1 cellular context compared by ENCODE assay signal in the genomic region with DNA sequence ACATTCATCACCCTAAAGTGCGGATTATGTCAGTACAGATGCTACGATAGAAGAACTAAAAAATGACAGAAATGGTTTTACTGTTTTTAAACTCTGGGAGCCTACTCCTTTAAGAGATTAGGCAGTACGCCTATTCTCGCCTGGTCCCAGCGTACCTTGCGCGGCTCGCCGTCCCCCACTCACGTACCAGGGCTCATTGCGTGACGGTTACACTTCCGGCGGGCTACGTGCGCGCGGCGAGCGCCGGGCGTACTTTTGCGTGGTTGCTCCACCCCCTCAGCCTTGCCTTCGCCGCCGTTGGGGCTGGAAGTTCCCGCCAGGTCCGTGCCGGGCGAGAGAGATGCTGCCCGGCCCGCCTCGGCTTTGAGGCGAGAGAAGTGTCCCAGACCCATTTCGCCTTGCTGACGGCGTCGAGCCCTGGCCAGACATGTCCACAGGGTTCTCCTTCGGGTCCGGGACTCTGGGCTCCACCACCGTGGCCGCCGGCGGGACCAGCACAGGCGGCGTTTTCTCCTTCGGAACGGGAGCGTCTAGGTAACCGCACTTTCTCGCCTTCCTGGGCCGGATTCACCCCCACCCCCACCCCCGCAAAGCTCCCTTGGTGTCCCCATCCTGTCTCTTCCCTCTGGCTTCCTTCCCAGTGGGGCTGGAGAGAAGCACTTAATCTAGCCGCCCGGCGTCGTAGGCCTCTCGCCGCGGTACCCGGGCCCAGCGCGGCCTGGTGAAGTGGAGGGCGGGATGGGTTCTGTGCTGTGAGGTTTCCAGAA.
TF ChIP-seq lines count a peak whose summit lies in the region.

A gene with protein sequence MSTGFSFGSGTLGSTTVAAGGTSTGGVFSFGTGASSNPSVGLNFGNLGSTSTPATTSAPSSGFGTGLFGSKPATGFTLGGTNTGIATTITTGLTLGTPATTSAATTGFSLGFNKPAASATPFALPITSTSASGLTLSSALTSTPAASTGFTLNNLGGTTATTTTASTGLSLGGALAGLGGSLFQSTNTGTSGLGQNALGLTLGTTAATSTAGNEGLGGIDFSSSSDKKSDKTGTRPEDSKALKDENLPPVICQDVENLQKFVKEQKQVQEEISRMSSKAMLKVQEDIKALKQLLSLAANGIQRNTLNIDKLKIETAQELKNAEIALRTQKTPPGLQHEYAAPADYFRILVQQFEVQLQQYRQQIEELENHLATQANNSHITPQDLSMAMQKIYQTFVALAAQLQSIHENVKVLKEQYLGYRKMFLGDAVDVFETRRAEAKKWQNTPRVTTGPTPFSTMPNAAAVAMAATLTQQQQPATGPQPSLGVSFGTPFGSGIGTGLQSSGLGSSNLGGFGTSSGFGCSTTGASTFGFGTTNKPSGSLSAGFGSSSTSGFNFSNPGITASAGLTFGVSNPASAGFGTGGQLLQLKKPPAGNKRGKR (plus strand): TSS at position 279 of the 767 bp plus-strand sequence. CDS start 149 bp downstream, at position 428.

TF ChIP-seq in K562, 482 proteins besides CTCF, POLR2A, EP300 and RAD21 (continued from another document and continues in another):
- TF ChIP-seq, protein P1, sequence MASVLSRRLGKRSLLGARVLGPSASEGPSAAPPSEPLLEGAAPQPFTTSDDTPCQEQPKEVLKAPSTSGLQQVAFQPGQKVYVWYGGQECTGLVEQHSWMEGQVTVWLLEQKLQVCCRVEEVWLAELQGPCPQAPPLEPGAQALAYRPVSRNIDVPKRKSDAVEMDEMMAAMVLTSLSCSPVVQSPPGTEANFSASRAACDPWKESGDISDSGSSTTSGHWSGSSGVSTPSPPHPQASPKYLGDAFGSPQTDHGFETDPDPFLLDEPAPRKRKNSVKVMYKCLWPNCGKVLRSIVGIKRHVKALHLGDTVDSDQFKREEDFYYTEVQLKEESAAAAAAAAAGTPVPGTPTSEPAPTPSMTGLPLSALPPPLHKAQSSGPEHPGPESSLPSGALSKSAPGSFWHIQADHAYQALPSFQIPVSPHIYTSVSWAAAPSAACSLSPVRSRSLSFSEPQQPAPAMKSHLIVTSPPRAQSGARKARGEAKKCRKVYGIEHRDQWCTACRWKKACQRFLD (CRISPR knock-in tag; IDR thresholded peaks at IDR 0.05) = no peak
- TF ChIP-seq, protein P2, sequence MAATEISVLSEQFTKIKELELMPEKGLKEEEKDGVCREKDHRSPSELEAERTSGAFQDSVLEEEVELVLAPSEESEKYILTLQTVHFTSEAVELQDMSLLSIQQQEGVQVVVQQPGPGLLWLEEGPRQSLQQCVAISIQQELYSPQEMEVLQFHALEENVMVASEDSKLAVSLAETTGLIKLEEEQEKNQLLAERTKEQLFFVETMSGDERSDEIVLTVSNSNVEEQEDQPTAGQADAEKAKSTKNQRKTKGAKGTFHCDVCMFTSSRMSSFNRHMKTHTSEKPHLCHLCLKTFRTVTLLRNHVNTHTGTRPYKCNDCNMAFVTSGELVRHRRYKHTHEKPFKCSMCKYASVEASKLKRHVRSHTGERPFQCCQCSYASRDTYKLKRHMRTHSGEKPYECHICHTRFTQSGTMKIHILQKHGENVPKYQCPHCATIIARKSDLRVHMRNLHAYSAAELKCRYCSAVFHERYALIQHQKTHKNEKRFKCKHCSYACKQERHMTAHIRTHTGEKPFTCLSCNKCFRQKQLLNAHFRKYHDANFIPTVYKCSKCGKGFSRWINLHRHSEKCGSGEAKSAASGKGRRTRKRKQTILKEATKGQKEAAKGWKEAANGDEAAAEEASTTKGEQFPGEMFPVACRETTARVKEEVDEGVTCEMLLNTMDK (IDR thresholded peaks at IDR 0.05; ENCODE audit: borderline replicate concordance, insufficient read depth, low read depth, low read length, poor library complexity, severe bottlenecking) = no peak
- no peak for TF ChIP-seq NR1H2 (CRISPR knock-in tag; IDR thresholded peaks at IDR 0.05)
- TF ChIP-seq KAT8 (IDR thresholded peaks at IDR 0.05; ENCODE audit: low read depth) = no peak
- TF ChIP-seq DACH1 (IDR thresholded peaks at IDR 0.05; ENCODE audit: partially characterized antibody) = no peak
- TF ChIP-seq, protein P3, sequence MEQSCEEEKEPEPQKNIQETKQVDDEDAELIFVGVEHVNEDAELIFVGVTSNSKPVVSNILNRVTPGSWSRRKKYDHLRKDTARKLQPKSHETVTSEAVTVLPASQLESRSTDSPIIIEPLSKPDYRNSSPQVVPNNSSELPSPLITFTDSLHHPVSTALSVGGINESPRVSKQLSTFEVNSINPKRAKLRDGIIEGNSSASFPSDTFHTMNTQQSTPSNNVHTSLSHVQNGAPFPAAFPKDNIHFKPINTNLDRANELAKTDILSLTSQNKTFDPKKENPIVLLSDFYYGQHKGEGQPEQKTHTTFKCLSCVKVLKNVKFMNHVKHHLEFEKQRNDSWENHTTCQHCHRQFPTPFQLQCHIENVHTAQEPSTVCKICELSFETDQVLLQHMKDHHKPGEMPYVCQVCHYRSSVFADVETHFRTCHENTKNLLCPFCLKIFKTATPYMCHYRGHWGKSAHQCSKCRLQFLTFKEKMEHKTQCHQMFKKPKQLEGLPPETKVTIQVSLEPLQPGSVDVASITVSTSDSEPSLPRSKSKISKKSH (CRISPR knock-in tag; IDR thresholded peaks at IDR 0.05) = no peak
- no peak for TF ChIP-seq CBX2 (IDR thresholded peaks at IDR 0.05; ENCODE audit: insufficient read depth, low read length, poor library complexity, severe bottlenecking)
- no peak for TF ChIP-seq HNRNPUL1 (IDR thresholded peaks at IDR 0.05; ENCODE audit: low read length)
- TF ChIP-seq KAT2B (IDR thresholded peaks at IDR 0.05; ENCODE audit: low read depth, low read length) = no peak
- TF ChIP-seq CBX3 (IDR thresholded peaks at IDR 0.05; ENCODE audit: borderline replicate concordance in 1 of 2, low read length in 2 of 2) = no peak
- TF ChIP-seq, protein P4, sequence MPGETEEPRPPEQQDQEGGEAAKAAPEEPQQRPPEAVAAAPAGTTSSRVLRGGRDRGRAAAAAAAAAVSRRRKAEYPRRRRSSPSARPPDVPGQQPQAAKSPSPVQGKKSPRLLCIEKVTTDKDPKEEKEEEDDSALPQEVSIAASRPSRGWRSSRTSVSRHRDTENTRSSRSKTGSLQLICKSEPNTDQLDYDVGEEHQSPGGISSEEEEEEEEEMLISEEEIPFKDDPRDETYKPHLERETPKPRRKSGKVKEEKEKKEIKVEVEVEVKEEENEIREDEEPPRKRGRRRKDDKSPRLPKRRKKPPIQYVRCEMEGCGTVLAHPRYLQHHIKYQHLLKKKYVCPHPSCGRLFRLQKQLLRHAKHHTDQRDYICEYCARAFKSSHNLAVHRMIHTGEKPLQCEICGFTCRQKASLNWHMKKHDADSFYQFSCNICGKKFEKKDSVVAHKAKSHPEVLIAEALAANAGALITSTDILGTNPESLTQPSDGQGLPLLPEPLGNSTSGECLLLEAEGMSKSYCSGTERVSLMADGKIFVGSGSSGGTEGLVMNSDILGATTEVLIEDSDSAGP (CRISPR knock-in tag; IDR thresholded peaks at IDR 0.05) = peak; percentile 94
- no peak for TF ChIP-seq MAFF (IDR thresholded peaks at IDR 0.05; ENCODE audit: low read length)
- peak in 2 of 3 experiments; percentile 11 to 53 for TF ChIP-seq YY1 (IDR thresholded peaks at IDR 0.05; ENCODE audit: borderline replicate concordance in 1 of 3, control insufficient read depth in 1 of 3, extremely low read depth in 1 of 3, insufficient read depth in 3 of 3, insufficient read length in 1 of 3, insufficient replicate concordance in 2 of 3, low read depth in 1 of 3, low read length in 2 of 3)
- no peak for TF ChIP-seq ILK (tag; IDR thresholded peaks at IDR 0.05; ENCODE audit: borderline replicate concordance, low read depth)
- TF ChIP-seq, protein P5, sequence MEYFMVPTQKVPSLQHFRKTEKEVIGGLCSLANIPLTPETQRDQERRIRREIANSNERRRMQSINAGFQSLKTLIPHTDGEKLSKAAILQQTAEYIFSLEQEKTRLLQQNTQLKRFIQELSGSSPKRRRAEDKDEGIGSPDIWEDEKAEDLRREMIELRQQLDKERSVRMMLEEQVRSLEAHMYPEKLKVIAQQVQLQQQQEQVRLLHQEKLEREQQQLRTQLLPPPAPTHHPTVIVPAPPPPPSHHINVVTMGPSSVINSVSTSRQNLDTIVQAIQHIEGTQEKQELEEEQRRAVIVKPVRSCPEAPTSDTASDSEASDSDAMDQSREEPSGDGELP (CRISPR knock-in tag; IDR thresholded peaks at IDR 0.05; ENCODE audit: borderline replicate concordance) = peak; percentile 63
- TF ChIP-seq MXI1 (IDR thresholded peaks at IDR 0.05; ENCODE audit: low read depth, low read length) = no peak
- TF ChIP-seq, protein P6, sequence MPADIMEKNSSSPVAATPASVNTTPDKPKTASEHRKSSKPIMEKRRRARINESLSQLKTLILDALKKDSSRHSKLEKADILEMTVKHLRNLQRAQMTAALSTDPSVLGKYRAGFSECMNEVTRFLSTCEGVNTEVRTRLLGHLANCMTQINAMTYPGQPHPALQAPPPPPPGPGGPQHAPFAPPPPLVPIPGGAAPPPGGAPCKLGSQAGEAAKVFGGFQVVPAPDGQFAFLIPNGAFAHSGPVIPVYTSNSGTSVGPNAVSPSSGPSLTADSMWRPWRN (IDR thresholded peaks at IDR 0.05; ENCODE audit: low read depth) = peak; percentile 82
- peak; percentile 71 for TF ChIP-seq TBP (optimal IDR thresholded peaks at IDR 0.05; ENCODE audit: low read depth, low read length)
- peak; percentile 80 for TF ChIP-seq ETV1 (tag; conservative IDR thresholded peaks at IDR 0.05; ENCODE audit: low read depth)
- TF ChIP-seq RNF2 (IDR thresholded peaks at IDR 0.05) = 0 out of 2 replicates have a peak, but pooled peaks have one; percentile 58
- no peak for TF ChIP-seq SMAD3 (CRISPR knock-in tag; conservative IDR thresholded peaks at IDR 0.05)
- no peak for TF ChIP-seq NR2C2 (CRISPR knock-in tag; IDR thresholded peaks at IDR 0.05)
- peak; percentile 33; the same call in 1 of the 2 replicates for TF ChIP-seq NR2C2 (tag; IDR thresholded peaks at IDR 0.05)
- TF ChIP-seq, protein P7, sequence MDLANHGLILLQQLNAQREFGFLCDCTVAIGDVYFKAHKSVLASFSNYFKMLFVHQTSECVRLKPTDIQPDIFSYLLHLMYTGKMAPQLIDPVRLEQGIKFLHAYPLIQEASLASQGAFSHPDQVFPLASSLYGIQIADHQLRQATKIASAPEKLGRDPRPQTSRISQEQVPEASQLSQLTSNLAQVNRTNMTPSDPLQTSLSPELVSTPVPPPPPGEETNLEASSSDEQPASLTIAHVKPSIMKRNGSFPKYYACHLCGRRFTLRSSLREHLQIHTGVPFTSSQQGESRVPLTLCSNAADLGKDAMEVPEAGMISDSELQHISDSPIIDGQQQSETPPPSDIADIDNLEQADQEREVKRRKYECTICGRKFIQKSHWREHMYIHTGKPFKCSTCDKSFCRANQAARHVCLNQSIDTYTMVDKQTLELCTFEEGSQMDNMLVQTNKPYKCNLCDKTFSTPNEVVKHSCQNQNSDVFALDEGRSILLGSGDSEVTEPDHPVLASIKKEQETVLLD (IDR thresholded peaks at IDR 0.05) = peak; percentile 94
- TF ChIP-seq POLR2AphosphoS5 (IDR thresholded peaks at IDR 0.05; ENCODE audit: control insufficient read depth, insufficient read depth, low read depth, low read length) = peak; percentile 73; the same call in 1 of the 2 replicates
- TF ChIP-seq RB1 (IDR thresholded peaks at IDR 0.05; ENCODE audit: low read depth) = peak; percentile 95
- no peak for TF ChIP-seq ZNF830 (CRISPR knock-in tag; IDR thresholded peaks at IDR 0.05)
- no peak for TF ChIP-seq ZFP1 (CRISPR knock-in tag; IDR thresholded peaks at IDR 0.05)
- TF ChIP-seq, protein P8, sequence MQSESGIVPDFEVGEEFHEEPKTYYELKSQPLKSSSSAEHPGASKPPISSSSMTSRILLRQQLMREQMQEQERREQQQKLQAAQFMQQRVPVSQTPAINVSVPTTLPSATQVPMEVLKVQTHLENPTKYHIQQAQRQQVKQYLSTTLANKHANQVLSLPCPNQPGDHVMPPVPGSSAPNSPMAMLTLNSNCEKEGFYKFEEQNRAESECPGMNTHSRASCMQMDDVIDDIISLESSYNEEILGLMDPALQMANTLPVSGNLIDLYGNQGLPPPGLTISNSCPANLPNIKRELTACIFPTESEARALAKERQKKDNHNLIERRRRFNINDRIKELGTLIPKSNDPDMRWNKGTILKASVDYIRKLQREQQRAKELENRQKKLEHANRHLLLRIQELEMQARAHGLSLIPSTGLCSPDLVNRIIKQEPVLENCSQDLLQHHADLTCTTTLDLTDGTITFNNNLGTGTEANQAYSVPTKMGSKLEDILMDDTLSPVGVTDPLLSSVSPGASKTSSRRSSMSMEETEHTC (IDR thresholded peaks at IDR 0.05) = 0 out of 2 replicates have a peak, but pooled peaks have one; percentile 5
- TF ChIP-seq ZBED1 (IDR thresholded peaks at IDR 0.05) = no peak
- TF ChIP-seq, protein P9, sequence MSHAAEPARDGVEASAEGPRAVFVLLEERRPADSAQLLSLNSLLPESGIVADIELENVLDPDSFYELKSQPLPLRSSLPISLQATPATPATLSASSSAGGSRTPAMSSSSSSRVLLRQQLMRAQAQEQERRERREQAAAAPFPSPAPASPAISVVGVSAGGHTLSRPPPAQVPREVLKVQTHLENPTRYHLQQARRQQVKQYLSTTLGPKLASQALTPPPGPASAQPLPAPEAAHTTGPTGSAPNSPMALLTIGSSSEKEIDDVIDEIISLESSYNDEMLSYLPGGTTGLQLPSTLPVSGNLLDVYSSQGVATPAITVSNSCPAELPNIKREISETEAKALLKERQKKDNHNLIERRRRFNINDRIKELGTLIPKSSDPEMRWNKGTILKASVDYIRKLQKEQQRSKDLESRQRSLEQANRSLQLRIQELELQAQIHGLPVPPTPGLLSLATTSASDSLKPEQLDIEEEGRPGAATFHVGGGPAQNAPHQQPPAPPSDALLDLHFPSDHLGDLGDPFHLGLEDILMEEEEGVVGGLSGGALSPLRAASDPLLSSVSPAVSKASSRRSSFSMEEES (CRISPR knock-in tag; IDR thresholded peaks at IDR 0.05) = no peak
- no peak for TF ChIP-seq NCOA1 (IDR thresholded peaks at IDR 0.05; ENCODE audit: low read depth)
- no peak for TF ChIP-seq ZFPM2 (CRISPR knock-in tag; IDR thresholded peaks at IDR 0.05)
- TF ChIP-seq JUN (IDR thresholded peaks at IDR 0.05; ENCODE audit: borderline replicate concordance, low read depth, low read length) = peak; percentile 43; the same call in 1 of the 2 replicates
- TF ChIP-seq JUN (CRISPR knock-in tag; IDR thresholded peaks at IDR 0.05; ENCODE audit: borderline replicate concordance) = no peak
- TF ChIP-seq CXXC5 (CRISPR knock-in tag; IDR thresholded peaks at IDR 0.05) = peak; percentile 95
- no peak for TF ChIP-seq ZNF431 (CRISPR knock-in tag; IDR thresholded peaks at IDR 0.05)
- TF ChIP-seq RHOXF2B (CRISPR knock-in tag; conservative IDR thresholded peaks at IDR 0.05) = no peak
- TF ChIP-seq, protein P10, sequence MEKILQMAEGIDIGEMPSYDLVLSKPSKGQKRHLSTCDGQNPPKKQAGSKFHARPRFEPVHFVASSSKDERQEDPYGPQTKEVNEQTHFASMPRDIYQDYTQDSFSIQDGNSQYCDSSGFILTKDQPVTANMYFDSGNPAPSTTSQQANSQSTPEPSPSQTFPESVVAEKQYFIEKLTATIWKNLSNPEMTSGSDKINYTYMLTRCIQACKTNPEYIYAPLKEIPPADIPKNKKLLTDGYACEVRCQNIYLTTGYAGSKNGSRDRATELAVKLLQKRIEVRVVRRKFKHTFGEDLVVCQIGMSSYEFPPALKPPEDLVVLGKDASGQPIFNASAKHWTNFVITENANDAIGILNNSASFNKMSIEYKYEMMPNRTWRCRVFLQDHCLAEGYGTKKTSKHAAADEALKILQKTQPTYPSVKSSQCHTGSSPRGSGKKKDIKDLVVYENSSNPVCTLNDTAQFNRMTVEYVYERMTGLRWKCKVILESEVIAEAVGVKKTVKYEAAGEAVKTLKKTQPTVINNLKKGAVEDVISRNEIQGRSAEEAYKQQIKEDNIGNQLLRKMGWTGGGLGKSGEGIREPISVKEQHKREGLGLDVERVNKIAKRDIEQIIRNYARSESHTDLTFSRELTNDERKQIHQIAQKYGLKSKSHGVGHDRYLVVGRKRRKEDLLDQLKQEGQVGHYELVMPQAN (IDR thresholded peaks at IDR 0.05; ENCODE audit: borderline replicate concordance) = peak; percentile 17; the same call in 1 of the 2 replicates
